22 cellular contexts compared by ENCODE assay signal in genomic region chr2:119481501-119482455, GRCh38. TPM values are rescaled to one million over a fixed set of nuclear protein-coding genes. Genes with fewer than 3 reads are reported as not detected.
A peak's percentile ranks its signal among the peaks of the same experiment; 100 is the strongest.
DNase-seq lines count a peak whose midpoint lies in the region; ATAC-seq and TF ChIP-seq lines count a peak whose summit lies in the region.
"Had no signal": no experiment of that assay in that cellular context is flagged by ENCODE, and none has a peak within 500 bp of the region (broad histone marks: within the 10 kb centered on the region; RNA-seq: fewer than 3 reads in every experiment).

No MANE protein-coding gene starts in this region.

- H3K9me3 ChIP-seq in neural progenitor cell (ENCODE audit: low read depth), result no peaks in the 10 kb centered on the region
- H3K9me3 ChIP-seq in aorta (ENCODE audit: control insufficient read depth, low read length), result no peaks in the 10 kb centered on the region
- H3K9me3 ChIP-seq: MG63, SJCRH30, stomach had no signal

- ATAC-seq in stimulated activated naive CD8-positive, alpha-beta T cell treated with anti-CD3 and anti-CD28 coated beads, Interleukin-15, amount 100 ng/mL, for 72 hours, result peak; percentile 22
- no peak for ATAC-seq in stimulated activated naive CD8-positive, alpha-beta T cell treated with anti-CD3 and anti-CD28 coated beads, Interleukin-15, Interleukin-2, amounts not matched to agents 100 U/mL and 50 U/mL, for 24 hours
- ATAC-seq in aorta (ENCODE audit: low FRiP score) (no peak), HG03108 (IDR thresholded peaks at IDR 0.05; ENCODE audit: unreplicated experiment) (no peak)
- ATAC-seq: activated CD4-positive, CD25-positive, alpha-beta regulatory T cell treated with anti-CD3 and anti-CD28 coated beads, Interleukin-2, amount 50 U/mL, for 24 hours; foreskin keratinocyte had no signal

- no peaks in the 10 kb centered on the region for H3F3A ChIP-seq in neural progenitor cell (ENCODE audit: low read depth)

- intact Hi-C loops in aorta (cut with DNase I), result no loop called here
- intact Hi-C loops in activated naive CD4-positive, alpha-beta T cell treated with anti-CD3 and anti-CD28 coated beads for 36 hours (cut with micrococcal nuclease), result no loop called here

- no peak for DNase-seq in stimulated activated naive CD8-positive, alpha-beta T cell treated with anti-CD3 and anti-CD28 coated beads, Interleukin-15, amount 100 ng/mL, for 72 hours
- no peak for DNase-seq in stimulated activated naive CD8-positive, alpha-beta T cell treated with anti-CD3 and anti-CD28 coated beads, Interleukin-15, Interleukin-2, amounts not matched to agents 100 U/mL and 50 U/mL, for 24 hours
- DNase-seq in ecto neural progenitor cell (ENCODE audit: low spot score) (peak; percentile 38), neural progenitor cell (ENCODE audit: low spot score) (no peak), aorta (no peak), amniotic stem cell (lab: John Stamatoyannopoulos, UW) (no peak)
- DNase-seq in activated naive CD4-positive, alpha-beta T cell treated with anti-CD3 and anti-CD28 coated beads for 36 hours, result no peak
- DNase-seq: activated gamma-delta T cell, anterior cingulate cortex, Calu3, foreskin keratinocyte, GM23248, MG63, NCI-H1930, NCI-H524 treated with DMSO at 0.1 percent for 48 hours, SJCRH30 had no signal

- H3K27ac Mint-ChIP-seq in stimulated activated naive CD8-positive, alpha-beta T cell treated with anti-CD3 and anti-CD28 coated beads, Interleukin-15, amount 100 ng/mL, for 72 hours, result no peak overlapping the region
- H3K27ac Mint-ChIP-seq in neural progenitor cell, result peak overlapping the region; percentile 81
- H3K27ac Mint-ChIP-seq in activated naive CD4-positive, alpha-beta T cell treated with anti-CD3 and anti-CD28 coated beads for 36 hours, result no peak overlapping the region
- H3K27ac Mint-ChIP-seq: memory B cell had no signal

- CTCF ChIA-PET in activated naive CD4-positive, alpha-beta T cell treated with anti-CD3 and anti-CD28 coated beads for 36 hours (lab: Charles Lee), result interaction anchor here (1.3 kb wide), 1 partner anchor 18 kb away, joined by 3 read pairs; no protein-coding TSS in a partner anchor

- no peaks in the 10 kb centered on the region for H3K4me1 Mint-ChIP-seq in stimulated activated naive CD8-positive, alpha-beta T cell treated with anti-CD3 and anti-CD28 coated beads, Interleukin-15, amount 100 ng/mL, for 72 hours
- peaks cover 20% of the 10 kb centered on the region for H3K4me1 Mint-ChIP-seq in neural progenitor cell
- no peaks in the 10 kb centered on the region for H3K4me1 Mint-ChIP-seq in activated naive CD4-positive, alpha-beta T cell treated with anti-CD3 and anti-CD28 coated beads for 36 hours (ENCODE audit: low read depth)
- H3K4me1 Mint-ChIP-seq: memory B cell had no signal

- H3K4me1 ChIP-seq in neural progenitor cell (peaks cover 2% of the 10 kb centered on the region), aorta (ENCODE audit: control insufficient read depth in 1 of 2, insufficient read depth in 2 of 2, low read length in 2 of 2) (peaks cover 0 to 7% of the 10 kb centered on the region in 2 donors)
- H3K4me1 ChIP-seq: foreskin keratinocyte had no signal

- H3K27me3 ChIP-seq in neural progenitor cell, result no peaks in the 10 kb centered on the region
- no peaks in the 10 kb centered on the region for H3K27me3 ChIP-seq in aorta (ENCODE audit: control insufficient read depth in 1 of 2, insufficient read depth in 2 of 2, low read length in 1 of 2)
- H3K27me3 ChIP-seq: foreskin keratinocyte, MG63, SJCRH30, stomach had no signal

- H3K9me3 Mint-ChIP-seq in stimulated activated naive CD8-positive, alpha-beta T cell treated with anti-CD3 and anti-CD28 coated beads, Interleukin-15, amount 100 ng/mL, for 72 hours, result no peaks in the 10 kb centered on the region
- H3K9me3 Mint-ChIP-seq in neural progenitor cell, result no peaks in the 10 kb centered on the region
- H3K9me3 Mint-ChIP-seq in activated naive CD4-positive, alpha-beta T cell treated with anti-CD3 and anti-CD28 coated beads for 36 hours, result no peaks in the 10 kb centered on the region
- H3K9me3 Mint-ChIP-seq: memory B cell, nephron had no signal

- no peak for TF ChIP-seq CTCF in neural progenitor cell (IDR thresholded peaks at IDR 0.05)

- no peak overlapping the region for H3K9ac ChIP-seq in neural progenitor cell
- H3K9ac ChIP-seq: GM23248 had no signal

- 67 to 76% methylated on average over 16 of the region's 16 CpGs for WGBS in aorta, 2 donors

- H3K27ac ChIP-seq in neural progenitor cell, result no peak overlapping the region
- peak overlapping the region; percentile 36 to 76 for H3K27ac ChIP-seq in aorta (ENCODE audit: low read depth in 1 of 2, low read length in 2 of 2)
- H3K27ac ChIP-seq: foreskin keratinocyte, GM23248, SJCRH30 had no signal

- H3K4me3 ChIP-seq in neural progenitor cell (no peak overlapping the region), aorta (ENCODE audit: low read length in 2 of 2) (no peak overlapping the region)
- H3K4me3 ChIP-seq: GM23248, MG63, SJCRH30, stomach had no signal

- no peak overlapping the region for H3K4me3 Mint-ChIP-seq in stimulated activated naive CD8-positive, alpha-beta T cell treated with anti-CD3 and anti-CD28 coated beads, Interleukin-15, amount 100 ng/mL, for 72 hours
- no peak overlapping the region for H3K4me3 Mint-ChIP-seq in neural progenitor cell
- no peak overlapping the region for H3K4me3 Mint-ChIP-seq in activated naive CD4-positive, alpha-beta T cell treated with anti-CD3 and anti-CD28 coated beads for 36 hours
- H3K4me3 Mint-ChIP-seq: memory B cell, nephron had no signal

- H3K36me3 ChIP-seq in neural progenitor cell, result no peaks in the 10 kb centered on the region
- H3K36me3 ChIP-seq in aorta (ENCODE audit: control insufficient read depth in 1 of 2, insufficient read depth in 2 of 2, low read length in 1 of 2), result no peaks in the 10 kb centered on the region
- H3K36me3 ChIP-seq: MG63, SJCRH30, stomach had no signal

- H3K27me3 Mint-ChIP-seq in stimulated activated naive CD8-positive, alpha-beta T cell treated with anti-CD3 and anti-CD28 coated beads, Interleukin-15, amount 100 ng/mL, for 72 hours, result peaks cover 23% of the 10 kb centered on the region
- H3K27me3 Mint-ChIP-seq in neural progenitor cell (ENCODE audit: insufficient read depth, low read depth), result peaks cover 11% of the 10 kb centered on the region
- H3K27me3 Mint-ChIP-seq in activated naive CD4-positive, alpha-beta T cell treated with anti-CD3 and anti-CD28 coated beads for 36 hours (ENCODE audit: low read depth), result peaks cover 2% of the 10 kb centered on the region

- no peaks in the 10 kb centered on the region for H4K20me1 ChIP-seq in neural progenitor cell (ENCODE audit: low read depth)

- no peak overlapping the region for H2AFZ ChIP-seq in neural progenitor cell (replicated peaks)
- H2AFZ ChIP-seq: GM23248 had no signal

- no peaks in the 10 kb centered on the region for H3K36me3 Mint-ChIP-seq in neural progenitor cell
- no peaks in the 10 kb centered on the region for H3K36me3 Mint-ChIP-seq in activated naive CD4-positive, alpha-beta T cell treated with anti-CD3 and anti-CD28 coated beads for 36 hours (ENCODE audit: low read depth)
- H3K36me3 Mint-ChIP-seq: memory B cell had no signal

- H3K4me2 ChIP-seq in neural progenitor cell, result no peak overlapping the region

- H3K79me2 ChIP-seq in neural progenitor cell (ENCODE audit: low read depth), result no peaks in the 10 kb centered on the region

RNA-seq across cellular contexts. Expression of gene SCTR, which starts 42.5 kb away (rescaled TPM):
- total RNA-seq in neural progenitor cell (ENCODE audit: low replicate concordance) (not detected in 2 replicates), aorta (not detected)
- polyA plus RNA-seq in aorta, result under 1 TPM in 1 of 2 donors, not detected in 1; 0.13 TPM
- total RNA-seq in activated naive CD4-positive, alpha-beta T cell treated with anti-CD3 and anti-CD28 coated beads for 36 hours, result not detected
- total RNA-seq: foreskin keratinocyte; GM23248; SJCRH30; T-helper 2 cell treated with Interferon-gamma antibody and Interleukin-4, amounts not matched to agents 100 ng/mL and 5 ng/mL, for 36 hours had no signal
- polyA plus RNA-seq: foreskin keratinocyte, GM23248 had no signal

RNA-seq across cellular contexts. Expression of gene TMEM37, which starts 50.1 kb away (rescaled TPM):
- total RNA-seq in neural progenitor cell (ENCODE audit: low replicate concordance) (0.74 and 1.0 TPM in 2 replicates), aorta (10 to 100 TPM in 1 of 2 donors, 1 to 10 TPM in 1; 5.2 to 11.0 TPM)
- 10 to 100 TPM in 1 of 2 donors, 1 to 10 TPM in 1; 1.2 to 19.8 TPM for polyA plus RNA-seq in aorta
- total RNA-seq in activated naive CD4-positive, alpha-beta T cell treated with anti-CD3 and anti-CD28 coated beads for 36 hours, result not detected
- total RNA-seq: GM23248; T-helper 2 cell treated with Interferon-gamma antibody and Interleukin-4, amounts not matched to agents 100 ng/mL and 5 ng/mL, for 36 hours had no signal
